ENCODE assay signal across 22 cellular contexts in genomic region chr6:88304515-88304914, GRCh38.
DNase-seq lines count a peak whose midpoint lies in the region; ATAC-seq and TF ChIP-seq lines count a peak whose summit lies in the region.
"Had no signal": no experiment of that assay in that cellular context is flagged by ENCODE, and none has a peak within 500 bp of the region (broad histone marks: within the 10 kb centered on the region; RNA-seq: fewer than 3 reads in every experiment).

No MANE protein-coding gene starts in this region.

- no peaks in the 10 kb centered on the region for H3K9me3 ChIP-seq in HAP-1
- H3K9me3 ChIP-seq: BLaER1 treated with 17β-estradiol and CSF1 and Interleukin-3, amounts not matched to agents 10 nM and 100 nM; Caco-2 had no signal

- no peaks in the 10 kb centered on the region for H3K4me1 ChIP-seq in HAP-1
- H3K4me1 ChIP-seq: BLaER1 treated with 17β-estradiol and CSF1 and Interleukin-3, amounts not matched to agents 10 nM and 100 nM; Caco-2 had no signal

- DNase-seq in epithelial cell of proximal tubule (ENCODE audit: low read depth), result peak; percentile 67
- peak; percentile 44 for DNase-seq in kidney tubule cell (ENCODE audit: low spot score)
- DNase-seq in renal cortical epithelial cell (ENCODE audit: low read depth), result peak; percentile 88
- DNase-seq in HAP-1 (ENCODE audit: low spot score in 2 of 2), result no peak
- DNase-seq in immature natural killer cell, result no peak
- DNase-seq in HCEC 1CT, result no peak
- DNase-seq: 8988T; AML-193; Caco-2; CD4-positive, alpha-beta T cell; CD8-positive, alpha-beta T cell; DMS 273 treated with DMSO at 0.1 percent for 48 hours; DMS153; DMS53; DMS79; DND-41; EL; GDM1 had no signal

- no peak overlapping the region for H3K4me3 ChIP-seq in epithelial cell of proximal tubule (ENCODE audit: low read depth, low read length)
- no peak overlapping the region for H3K4me3 ChIP-seq in HAP-1
- H3K4me3 ChIP-seq: BLaER1 treated with 17β-estradiol and CSF1 and Interleukin-3, amounts not matched to agents 10 nM and 100 nM; GM12878 had no signal

- ATAC-seq in GM19463 (IDR thresholded peaks at IDR 0.05; ENCODE audit: unreplicated experiment), result no peak
- ATAC-seq: CD8-positive, alpha-beta T cell; GM12878 had no signal

- H3K27ac Mint-ChIP-seq in immature natural killer cell, result no peak overlapping the region
- H3K27ac Mint-ChIP-seq: B cell; CD4-positive, alpha-beta T cell; CD8-positive, alpha-beta T cell had no signal

- no peaks in the 10 kb centered on the region for H3K36me3 ChIP-seq in HAP-1 (replicated peaks)
- H3K36me3 ChIP-seq: BLaER1 treated with 17β-estradiol and CSF1 and Interleukin-3, amounts not matched to agents 10 nM and 100 nM had no signal

- H3K36me3 Mint-ChIP-seq in immature natural killer cell, result no peaks in the 10 kb centered on the region
- H3K36me3 Mint-ChIP-seq: CD8-positive, alpha-beta T cell had no signal

- no peaks in the 10 kb centered on the region for H3K4me1 Mint-ChIP-seq in immature natural killer cell
- H3K4me1 Mint-ChIP-seq: B cell had no signal

- TF ChIP-seq CTCF in epithelial cell of proximal tubule (conservative IDR thresholded peaks at IDR 0.05; ENCODE audit: low read depth, low read length), result no peak

- no peaks in the 10 kb centered on the region for H3K27me3 ChIP-seq in HAP-1 (ENCODE audit: low read depth)
- H3K27me3 ChIP-seq: BLaER1 treated with 17β-estradiol and CSF1 and Interleukin-3, amounts not matched to agents 10 nM and 100 nM had no signal

- H3K27me3 Mint-ChIP-seq in immature natural killer cell (ENCODE audit: low read depth in 3 of 3), result peaks cover 0 to 1% (median 0%) of the 10 kb centered on the region in 3 donors
- H3K27me3 Mint-ChIP-seq: CD4-positive, alpha-beta T cell had no signal

- no peak overlapping the region for H3K4me3 Mint-ChIP-seq in immature natural killer cell
- H3K4me3 Mint-ChIP-seq: B cell; CD4-positive, alpha-beta T cell; CD8-positive, alpha-beta T cell had no signal

- peaks cover 0 to 6% (median 0%) of the 10 kb centered on the region in 6 donors for H3K9me3 Mint-ChIP-seq in immature natural killer cell
- H3K9me3 Mint-ChIP-seq: CD4-positive, alpha-beta T cell had no signal

- in situ Hi-C loops in HAP-1 (cut with MboI; ENCODE audit: low sequenced_read_pairs), result no loop called here

Comparison
In these comparisons a context has a peak if more than half of its experiments do, and no peak if none do; other contexts are left out.
1. DNase-seq: peak in epithelial cell of proximal tubule (single experiment), kidney tubule cell (single experiment) and renal cortical epithelial cell (single experiment); none in HAP-1 (0 of 2), immature natural killer cell (0 of 3) and HCEC 1CT (single experiment).